Comparison of ENCODE assay signal across 9 cellular contexts in genomic region chr14:104116544-104117340, GRCh38. TPM values are rescaled to one million over a fixed set of nuclear protein-coding genes. Genes with fewer than 3 reads are reported as not detected.
DNase-seq lines count a peak whose midpoint lies in the region; TF ChIP-seq lines count a peak whose summit lies in the region.
"Had no signal": no experiment of that assay in that cellular context is flagged by ENCODE, and none has a peak within 500 bp of the region (broad histone marks: within the 10 kb centered on the region; RNA-seq: fewer than 3 reads in every experiment).

No MANE protein-coding gene starts in this region.

- H3K27me3 Mint-ChIP-seq in osteocyte (ENCODE audit: unreplicated experiment): peaks cover 22% of the 10 kb centered on the region

- TF ChIP-seq CTCF in RWPE1 (conservative IDR thresholded peaks at IDR 0.05; ENCODE audit: low read depth) (no peak), foreskin fibroblast (IDR thresholded peaks at IDR 0.05; ENCODE audit: low read depth, low read length) (no peak), osteoblast (IDR thresholded peaks at IDR 0.05; ENCODE audit: extremely low read depth, low read depth, low read length) (no peak), osteocyte (IDR thresholded peaks at IDR 0.05) (no peak)

- no peaks in the 10 kb centered on the region for H3K4me1 Mint-ChIP-seq in osteocyte (ENCODE audit: unreplicated experiment)
- H3K4me1 Mint-ChIP-seq: nephron had no signal

- no peaks in the 10 kb centered on the region for H3K9me3 Mint-ChIP-seq in osteocyte (ENCODE audit: unreplicated experiment)
- H3K9me3 Mint-ChIP-seq: nephron had no signal

- no peak overlapping the region for H3K27ac Mint-ChIP-seq in osteocyte (ENCODE audit: unreplicated experiment)
- H3K27ac Mint-ChIP-seq: nephron had no signal

- H3K9me3 ChIP-seq in BLaER1 (no peaks in the 10 kb centered on the region), osteoblast (ENCODE audit: low read depth, low read length) (no peaks in the 10 kb centered on the region)

- no peaks in the 10 kb centered on the region for H3K79me2 ChIP-seq in osteoblast (ENCODE audit: insufficient read depth, low read length)

- POLR2A ChIA-PET in RWPE1 (lab: Yijun Ruan, JAX; ENCODE audit: low non-redundant PET): interaction anchor here (0.6 kb wide), 1 partner anchor 519 kb away, joined by 5 read pairs; no protein-coding TSS in a partner anchor

- no peak overlapping the region for H3K4me3 Mint-ChIP-seq in osteocyte (ENCODE audit: unreplicated experiment)

- DNase-seq in RWPE1 (ENCODE audit: low spot score): peak; percentile 77
- DNase-seq in foreskin fibroblast: no peak
- peak; percentile 83 for DNase-seq in osteoblast (ENCODE audit: insufficient read length, low spot score, missing footprints)
- DNase-seq in globus pallidus (ENCODE audit: low spot score): no peak
- no peak for DNase-seq in NCI-H524 (lab: John Stamatoyannopoulos, UW)
- no peak for DNase-seq in osteocyte (ENCODE audit: extremely low spot score, unreplicated experiment)
- DNase-seq in NCI-H2029 (lab: John Stamatoyannopoulos, UW): no peak

- H4K20me1 ChIP-seq in BLaER1 (peaks cover 28% of the 10 kb centered on the region; the same call in 1 of the 2 replicates), osteoblast (ENCODE audit: insufficient read depth, low read length) (no peaks in the 10 kb centered on the region)

- H3K4me2 ChIP-seq in BLaER1 (peak overlapping the region; percentile 83), osteoblast (ENCODE audit: insufficient read depth, low read length) (peak overlapping the region; percentile 6)

- H3K27ac ChIP-seq in BLaER1 (no peak overlapping the region), RWPE1 (peak overlapping the region; percentile 8; the same call in 1 of the 2 replicates), osteoblast (ENCODE audit: low read depth, low read length) (no peak overlapping the region)

- peak overlapping the region; percentile 40; the same call in 1 of the 2 replicates for H3K9ac ChIP-seq in BLaER1

- CTCF ChIA-PET in RWPE1 (lab: Yijun Ruan, JAX): interaction anchor here (0.7 to 1.0 kb wide), 3 partner anchors 20 to 37 kb away, joined by 3 to 5 read pairs (median 4); no protein-coding TSS in a partner anchor

- peak overlapping the region; percentile 65 for H3K4me3 ChIP-seq in BLaER1
- peak overlapping the region; percentile 0 to 20 for H3K4me3 ChIP-seq in foreskin fibroblast (ENCODE audit: low read depth in 1 of 2, low read length in 2 of 2)
- H3K4me3 ChIP-seq in osteoblast (ENCODE audit: insufficient read depth, low read length): peak overlapping the region; percentile 19

- H3K4me1 ChIP-seq in BLaER1 (peaks cover 37% of the 10 kb centered on the region), osteoblast (ENCODE audit: insufficient read depth, low read length) (no peaks in the 10 kb centered on the region)

- H3K36me3 ChIP-seq in BLaER1 (no peaks in the 10 kb centered on the region), osteoblast (ENCODE audit: insufficient read depth, low read length) (no peaks in the 10 kb centered on the region)

- H3K27me3 ChIP-seq in BLaER1 (peaks cover 62% of the 10 kb centered on the region), osteoblast (ENCODE audit: insufficient read depth, low read length) (peaks cover 8% of the 10 kb centered on the region)

- H2AFZ ChIP-seq in osteoblast (ENCODE audit: low read length): no peak overlapping the region

- H3K36me3 Mint-ChIP-seq in osteocyte (ENCODE audit: unreplicated experiment): no peaks in the 10 kb centered on the region

RNA-seq across cellular contexts. Expression of gene KIF26A, which starts 21.6 kb away (rescaled TPM):
- total RNA-seq in osteoblast: not detected in 2 replicates
- total RNA-seq in osteocyte: 4.5 and 4.6 TPM in 2 replicates

RNA-seq across cellular contexts. Expression of gene ASPG, which starts 31.2 kb away (rescaled TPM):
- under 0.01 TPM in 1 of 2 replicates, not detected in the other for total RNA-seq in osteoblast
- total RNA-seq in osteocyte: not detected in 2 replicates

Comparison
In these comparisons a context has a peak if more than half of its experiments do, and no peak if none do; other contexts are left out.
1. H3K4me3 ChIP-seq: peak in every context shown above with its lines; median percentile 65 in BLaER1; 19 in osteoblast; 10 in foreskin fibroblast.
2. DNase-seq: peak in RWPE1 (single experiment) and osteoblast (single experiment); none in foreskin fibroblast (0 of 2), globus pallidus (single experiment), NCI-H524 (0 of 2), osteocyte (single experiment) and NCI-H2029 (single experiment).